ENCODE assay signal across 8 cellular contexts in the genomic region with DNA sequence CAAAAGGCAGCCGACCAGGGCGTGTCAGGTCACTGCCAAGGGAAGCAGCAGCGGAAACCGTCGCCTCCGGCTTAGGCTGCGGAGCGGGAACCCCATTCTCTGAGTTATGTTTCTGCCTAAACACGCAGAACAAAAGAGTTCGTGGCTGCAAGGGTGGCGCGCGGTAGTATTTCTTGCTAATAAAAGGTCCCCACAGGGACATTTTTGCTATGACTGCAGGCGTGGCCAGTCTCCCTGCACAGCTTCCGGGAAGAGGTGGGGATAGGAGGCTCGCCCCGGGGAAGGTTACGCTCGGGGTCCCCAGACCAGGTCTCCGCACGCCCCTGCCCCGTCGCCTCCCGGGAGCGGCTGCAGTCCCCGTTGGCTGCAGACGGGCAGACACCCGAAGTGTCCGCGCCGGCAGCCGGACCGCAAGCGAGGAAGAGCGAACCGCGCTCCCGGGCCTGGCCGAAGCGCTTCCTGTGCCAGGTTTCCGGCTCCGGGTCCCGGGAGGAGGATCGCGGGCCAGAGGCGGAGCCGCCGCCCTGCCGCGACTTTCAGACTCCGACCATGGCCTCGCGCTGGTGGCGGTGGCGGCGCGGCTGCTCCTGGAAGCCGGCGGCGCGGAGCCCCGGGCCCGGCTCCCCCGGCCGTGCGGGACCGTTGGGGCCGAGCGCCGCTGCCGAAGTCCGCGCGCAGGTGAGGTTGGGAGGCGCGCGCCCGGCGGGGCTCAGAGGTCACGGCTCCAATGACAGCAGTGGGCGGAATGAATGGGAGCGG. TPM values are rescaled to one million over a fixed set of nuclear protein-coding genes. Genes with fewer than 3 reads are reported as not detected.
DNase-seq lines count a peak whose midpoint lies in the region; ATAC-seq, FAIRE-seq and TF ChIP-seq lines count a peak whose summit lies in the region.

A gene with protein sequence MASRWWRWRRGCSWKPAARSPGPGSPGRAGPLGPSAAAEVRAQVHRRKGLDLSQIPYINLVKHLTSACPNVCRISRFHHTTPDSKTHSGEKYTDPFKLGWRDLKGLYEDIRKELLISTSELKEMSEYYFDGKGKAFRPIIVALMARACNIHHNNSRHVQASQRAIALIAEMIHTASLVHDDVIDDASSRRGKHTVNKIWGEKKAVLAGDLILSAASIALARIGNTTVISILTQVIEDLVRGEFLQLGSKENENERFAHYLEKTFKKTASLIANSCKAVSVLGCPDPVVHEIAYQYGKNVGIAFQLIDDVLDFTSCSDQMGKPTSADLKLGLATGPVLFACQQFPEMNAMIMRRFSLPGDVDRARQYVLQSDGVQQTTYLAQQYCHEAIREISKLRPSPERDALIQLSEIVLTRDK (plus strand): TSS at position 539 of the 759 bp plus-strand sequence. CDS start 11 bp downstream, at position 550.

- H4K20me1 ChIP-seq in HepG2 (ENCODE audit: insufficient read depth, low read length), result no peaks in the 10 kb centered on the region

- H3K27ac ChIP-seq in AG04450 (ENCODE audit: low read depth, low read length), result peak within 1 kb of the TSS; percentile 68
- H3K27ac ChIP-seq in HepG2 (ENCODE audit: extremely low read length, insufficient read depth, low read length), result peak within 1 kb of the TSS; percentile 89

- CTCF ChIA-PET in AG04450 (lab: Charles Lee) (interaction anchor here (0.7 to 2.2 kb wide), 4 partner anchors 11 to 184 kb away, joined by 3 to 14 read pairs (median 6); no protein-coding TSS in a partner anchor), HepG2 (lab: Yijun Ruan, JAX; ENCODE audit: low intra/inter-chr PET ratio, low total read pairs) (no interaction called here)
- CTCF ChIA-PET in activated CD4-positive, alpha-beta T cell treated with anti-CD3 and anti-CD28 coated beads, Interleukin-2, amount 10 ng/mL, durations not matched to agents 7 days and 5 days (lab: Charles Lee), result interaction anchor here (1.0 to 2.2 kb wide), 5 partner anchors 9 to 184 kb away, joined by 3 to 6 read pairs (median 5); a partner anchor contains a TSS

- H3K4me3 ChIP-seq in AG04450 (ENCODE audit: low read depth, low read length), result peak within 1 kb of the TSS; percentile 86
- peak within 1 kb of the TSS; percentile 81 to 94 (median 93) for H3K4me3 ChIP-seq in HepG2 (replicated peaks in 1 of 3; ENCODE audit: insufficient read depth in 1 of 3, low read depth in 2 of 3, low read length in 3 of 3)

- BruUV-seq in HepG2 (replicated peaks; lab: Mats Ljungman, UMichigan), result no TSS peak

- peaks cover 3% of the 10 kb centered on the region for H3K9me3 Mint-ChIP-seq in activated CD4-positive, alpha-beta T cell treated with anti-CD3 and anti-CD28 coated beads, Interleukin-2, amount 10 ng/mL, durations not matched to agents 7 days and 5 days

- peak within 1 kb of the TSS; percentile 75 for H2AFZ ChIP-seq in HepG2 (ENCODE audit: low read length)

- 0% methylated on average over 14 of the region's 82 CpGs for WGBS in HepG2 (ENCODE audit: low lambda C conversion rate)

- H3K27ac Mint-ChIP-seq in activated CD4-positive, alpha-beta T cell treated with anti-CD3 and anti-CD28 coated beads, Interleukin-2, amount 10 ng/mL, durations not matched to agents 7 days and 5 days, result peak within 1 kb of the TSS; percentile 97

- TF ChIP-seq CTCF in AG04450 (IDR thresholded peaks at IDR 0.05; ENCODE audit: low read depth, low read length) (no peak), HepG2 (CRISPR knock-in tag; IDR thresholded peaks at IDR 0.05) (no peak)

- H3K36me3 ChIP-seq in HepG2 (replicated peaks in 1 of 2; ENCODE audit: control insufficient read depth in 1 of 2, insufficient read depth in 2 of 2, low read length in 2 of 2), result peaks cover 2 to 9% of the 10 kb centered on the region in 2 experiments; a peak in 1 of 5 replicates

- peak; percentile 66; the same call in 1 of the 2 replicates for TF ChIP-seq RAD21 in HepG2 (CRISPR knock-in tag; IDR thresholded peaks at IDR 0.05)

- peak within 1 kb of the TSS; percentile 83 for H3K9ac ChIP-seq in HepG2 (ENCODE audit: insufficient read depth, low read depth, low read length)

- H3K27me3 Mint-ChIP-seq in activated CD4-positive, alpha-beta T cell treated with anti-CD3 and anti-CD28 coated beads, Interleukin-2, amount 10 ng/mL, durations not matched to agents 7 days and 5 days, result no peaks in the 10 kb centered on the region

- H3K4me1 ChIP-seq in HepG2 (ENCODE audit: insufficient read depth, low read length), result peaks cover 43% of the 10 kb centered on the region

- H3K79me2 ChIP-seq in HepG2 (ENCODE audit: insufficient read depth, low read length), result peaks cover 41% of the 10 kb centered on the region

- H3K27me3 ChIP-seq in AG04450 (ENCODE audit: control insufficient read depth, insufficient read depth, low read length) (no peaks in the 10 kb centered on the region), HepG2 (ENCODE audit: control insufficient read depth in 1 of 2, insufficient read depth in 2 of 2, low read length in 2 of 2) (no peaks in the 10 kb centered on the region; a peak in 1 of 5 replicates)

- H3K36me3 Mint-ChIP-seq in activated CD4-positive, alpha-beta T cell treated with anti-CD3 and anti-CD28 coated beads, Interleukin-2, amount 10 ng/mL, durations not matched to agents 7 days and 5 days (ENCODE audit: low read depth), result peaks cover 15% of the 10 kb centered on the region

- peak within 1 kb of the TSS; percentile 99 for H3K4me3 Mint-ChIP-seq in activated CD4-positive, alpha-beta T cell treated with anti-CD3 and anti-CD28 coated beads, Interleukin-2, amount 10 ng/mL, durations not matched to agents 7 days and 5 days

- DNase-seq in AG04450 (ENCODE audit: low read depth, low spot score) (no peak), NCI-H446 treated with DMSO at 0.1 percent for 48 hours (lab: John Stamatoyannopoulos, UW) (peak; percentile 2), dedifferentiated amniotic fluid mesenchymal stem cell (ENCODE audit: extremely low spot score) (peak; percentile 44), HepG2 (ENCODE audit: low spot score) (peak; percentile 46)
- DNase-seq in activated CD4-positive, alpha-beta T cell treated with anti-CD3 and anti-CD28 coated beads, Interleukin-2, amount 10 ng/mL, durations not matched to agents 7 days and 5 days, result peak; percentile 68
- DNase-seq in stimulated activated CD4-positive, alpha-beta T cell treated with anti-CD3 and anti-CD28 coated beads, Interleukin-4, amount 100 ng/mL, for 24 hours, result peak; percentile 67

- intact Hi-C loops in HepG2 (cut with micrococcal nuclease; ENCODE audit: unreplicated experiment), result loop anchor here (10.0 kb wide), 1 partner anchor 457 kb away; a partner anchor contains a TSS

- TF ChIP-seq EP300 in HepG2 (IDR thresholded peaks at IDR 0.05; ENCODE audit: low read depth in 2 of 2, low read length in 2 of 2) (no peak), HepG2 (CRISPR knock-in tag; IDR thresholded peaks at IDR 0.05; ENCODE audit: borderline replicate concordance) (no peak)

- no peaks in the 10 kb centered on the region; the same call in 1 of the 2 replicates for H3K9me3 ChIP-seq in AG04450 (ENCODE audit: control insufficient read depth, insufficient read depth, low read length)
- H3K9me3 ChIP-seq in HepG2 (ENCODE audit: low read length), result no peaks in the 10 kb centered on the region

- in situ Hi-C loops in HepG2 (cut with HindIII; ENCODE audit: extremely low pct_ligation_motif_present, low pct_unique_long_range_greater_than_20kb), result no loop called here

- H3K4me1 Mint-ChIP-seq in activated CD4-positive, alpha-beta T cell treated with anti-CD3 and anti-CD28 coated beads, Interleukin-2, amount 10 ng/mL, durations not matched to agents 7 days and 5 days, result peaks cover 35% of the 10 kb centered on the region

- peak within 1 kb of the TSS; percentile 93 for H3K4me2 ChIP-seq in HepG2 (ENCODE audit: low read depth, low read length)

- ATAC-seq in HG03060 (IDR thresholded peaks at IDR 0.05; ENCODE audit: low read depth, unreplicated experiment) (peak; percentile 55), HepG2 (peak; percentile 90)

- POLR2A ChIA-PET in AG04450 (lab: Yijun Ruan, JAX), result interaction anchor here (0.8 kb wide), 1 partner anchor 10 kb away, joined by 3 read pairs; no protein-coding TSS in a partner anchor
- POLR2A ChIA-PET in activated CD4-positive, alpha-beta T cell treated with anti-CD3 and anti-CD28 coated beads, Interleukin-2, amount 10 ng/mL, durations not matched to agents 7 days and 5 days (lab: Charles Lee), result interaction anchor here (1.0 kb wide), 1 partner anchor 28 kb away, joined by 4 read pairs; no protein-coding TSS in a partner anchor
- POLR2A ChIA-PET in HepG2 (lab: Yijun Ruan, JAX), result interaction anchor here (0.9 to 1.5 kb wide), 3 partner anchors 15 to 807 kb away, joined by 3 to 5 read pairs (median 4); a partner anchor contains a TSS

- FAIRE-seq in HepG2 (lab: Jason Lieb, UNC), result no peak

- peak; percentile 80 for TF ChIP-seq POLR2A in GM18526 (IDR thresholded peaks at IDR 0.05; ENCODE audit: extremely low read depth, insufficient read length)
- peak; percentile 74 to 75 for TF ChIP-seq POLR2A in HepG2 (IDR thresholded peaks at IDR 0.05; ENCODE audit: insufficient read depth in 1 of 2, low read depth in 2 of 2, low read length in 2 of 2)

RNA-seq across cellular contexts. Expression of the gene that starts here (rescaled TPM):
- polyA plus RNA-seq in AG04450 (2011; rRNA removed) (8.9 and 10.4 TPM in 2 replicates), HepG2 (2011; rRNA removed) (14.9 and 18.7 TPM in 2 replicates)
- 6.9 and 7.9 TPM in 2 replicates for polyA minus RNA-seq in AG04450 (2011; rRNA and poly(A)+ RNA removed)
- total RNA-seq in activated CD4-positive, alpha-beta T cell treated with anti-CD3 and anti-CD28 coated beads, Interleukin-2, amount 10 ng/mL, durations not matched to agents 7 days and 5 days, result 10 to 100 TPM; 13.7 to 17.6 TPM
- total RNA-seq in HepG2 (2016; rRNA removed; fragmentation: Illumina TruSeq; extraction: Trizol), result 19.3 and 23.0 TPM in 2 replicates
- 8.9 and 10.4 TPM in 2 replicates for total RNA-seq in HepG2 (2016; cell fraction: cytosol; rRNA removed; fragmentation: Illumina TruSeq; extraction: Trizol; ENCODE audit: low read depth)
- 18.1 and 24.0 TPM in 2 replicates for total RNA-seq in HepG2 (2016; cell fraction: insoluble cytoplasmic fraction; rRNA removed; fragmentation: Illumina TruSeq; extraction: Trizol)
- 13.9 and 14.1 TPM in 2 replicates for total RNA-seq in HepG2 (2016; cell fraction: membrane; rRNA removed; fragmentation: Illumina TruSeq; extraction: Trizol)
- total RNA-seq in HepG2 (2016; cell fraction: nucleus; rRNA removed; fragmentation: Illumina TruSeq; extraction: Trizol), result 18.5 and 18.6 TPM in 2 replicates
- polyA plus RNA-seq in HepG2 (2011; cell fraction: cytosol; rRNA removed), result 12.4 and 13.6 TPM in 2 replicates
- polyA plus RNA-seq in HepG2 (2011; cell fraction: nucleus; rRNA removed), result 11.2 and 14.0 TPM in 2 replicates
- 7.2 and 8.5 TPM in 2 replicates for polyA plus RNA-seq in HepG2 (2012)
- 7.5 and 8.0 TPM in 2 replicates for polyA plus RNA-seq in HepG2 (2016; cell fraction: cytosol; fragmentation: Illumina TruSeq; extraction: Trizol; ENCODE audit: low read depth)
- 23.8 and 26.4 TPM in 2 replicates for polyA plus RNA-seq in HepG2 (2016; cell fraction: insoluble cytoplasmic fraction; fragmentation: Illumina TruSeq; extraction: Trizol; ENCODE audit: low read depth)
- polyA plus RNA-seq in HepG2 (2016; cell fraction: membrane; fragmentation: Illumina TruSeq; extraction: Trizol; ENCODE audit: low read depth), result 11.8 and 11.9 TPM in 2 replicates
- polyA plus RNA-seq in HepG2 (2016; cell fraction: nucleus; fragmentation: Illumina TruSeq; extraction: Trizol; ENCODE audit: insufficient read depth, low read depth), result 30.9 and 33.0 TPM in 2 replicates
- 12.9 and 16.6 TPM in 2 replicates for polyA minus RNA-seq in HepG2 (2011; rRNA and poly(A)+ RNA removed; ENCODE audit: low replicate concordance)
- polyA minus RNA-seq in HepG2 (2011; cell fraction: cytosol; rRNA and poly(A)+ RNA removed), result 3.7 and 8.4 TPM in 2 replicates
- polyA minus RNA-seq in HepG2 (2011; cell fraction: nucleus; rRNA and poly(A)+ RNA removed), result 16.9 and 20.2 TPM in 2 replicates
